Comparison of ENCODE assay signal across 18 cellular contexts in genomic region chr11:66123902-66124301, GRCh38. TPM values are rescaled to one million over a fixed set of nuclear protein-coding genes. Genes with fewer than 3 reads are reported as not detected.
DNase-seq lines count a peak whose midpoint lies in the region; ATAC-seq, FAIRE-seq and TF ChIP-seq lines count a peak whose summit lies in the region.
"Had no signal": no experiment of that assay in that cellular context is flagged by ENCODE, and none has a peak within 500 bp of the region (broad histone marks: within the 10 kb centered on the region; RNA-seq: fewer than 3 reads in every experiment).

No MANE protein-coding gene starts in this region.

- H3K4me1 ChIP-seq in ACC112 (ENCODE audit: control insufficient read depth, insufficient read depth, low read length, unreplicated experiment) (peaks cover 57% of the 10 kb centered on the region), PC-9 (replicated peaks; ENCODE audit: insufficient read depth) (peaks cover 50% of the 10 kb centered on the region), keratinocyte (ENCODE audit: control insufficient read depth, extremely low read depth, insufficient read depth, low read length) (peaks cover 56% of the 10 kb centered on the region), vagina (peaks cover 46% of the 10 kb centered on the region)
- peaks cover 67% of the 10 kb centered on the region for H3K4me1 ChIP-seq in CD4-positive, CD25-positive, alpha-beta regulatory T cell (ENCODE audit: control insufficient read depth, insufficient read depth, low read length, poor library complexity, severe bottlenecking)

- H3K4me2 ChIP-seq in PC-9 (peak overlapping the region; percentile 55), keratinocyte (ENCODE audit: control insufficient read depth, extremely low read depth, insufficient read depth, low read depth, low read length) (no peak overlapping the region)

- no peaks in the 10 kb centered on the region for H3K27me3 ChIP-seq in ACC112 (ENCODE audit: insufficient read depth, low read length)
- no peaks in the 10 kb centered on the region for H3K27me3 ChIP-seq in CD4-positive, CD25-positive, alpha-beta regulatory T cell (ENCODE audit: control insufficient read depth, insufficient read depth, low read length)
- H3K27me3 ChIP-seq in PC-9 (ENCODE audit: insufficient read depth, low read depth) = no peaks in the 10 kb centered on the region
- no peaks in the 10 kb centered on the region for H3K27me3 ChIP-seq in keratinocyte (ENCODE audit: control insufficient read depth, extremely low read depth, insufficient read depth, low read length)
- no peaks in the 10 kb centered on the region for H3K27me3 ChIP-seq in vagina
- H3K27me3 ChIP-seq: Peyer's patch had no signal

- peaks cover 44% of the 10 kb centered on the region for H3F3A ChIP-seq in PC-9 (ENCODE audit: insufficient read depth, low read depth)

- no peak for TF ChIP-seq POLR2A in vagina (IDR thresholded peaks at IDR 0.05)

- no peak for ATAC-seq in CD4-positive, CD25-positive, alpha-beta regulatory T cell (ENCODE audit: low read depth in 2 of 2)

- CTCF ChIA-PET in PC-9 (lab: Charles Lee) = interaction anchor here (1.0 kb wide), 1 partner anchor 19 kb away, joined by 5 read pairs; no protein-coding TSS in a partner anchor

- no peak for FAIRE-seq in keratinocyte (lab: Jason Lieb, UNC)
- FAIRE-seq: GM19239, islet of Langerhans had no signal

- no TSS peak for BruUV-seq in PC-9 (replicated peaks; lab: Mats Ljungman, UMichigan)

- no peaks in the 10 kb centered on the region for H3K27me3 Mint-ChIP-seq in CD4-positive, CD25-positive, alpha-beta regulatory T cell
- H3K27me3 Mint-ChIP-seq: CD8-positive, alpha-beta memory T cell had no signal

- peak overlapping the region; percentile 23 to 89 (median 85) for H3K27ac Mint-ChIP-seq in CD4-positive, CD25-positive, alpha-beta regulatory T cell

- peaks cover 2% of the 10 kb centered on the region for H3K9me1 ChIP-seq in keratinocyte (ENCODE audit: control insufficient read depth, extremely low read depth, insufficient read depth, low read length)

- H4K20me1 ChIP-seq in PC-9 (ENCODE audit: insufficient read depth) (no peaks in the 10 kb centered on the region), keratinocyte (ENCODE audit: control insufficient read depth, extremely low read depth, insufficient read depth, low read length) (no peaks in the 10 kb centered on the region)

- DNase-seq in CD4-positive, CD25-positive, alpha-beta regulatory T cell = no peak
- DNase-seq in PC-9 (no peak), keratinocyte (ENCODE audit: low read depth, low spot score) (no peak), nucleus accumbens (lab: John Stamatoyannopoulos, UW) (no peak), vagina (ENCODE audit: extremely low spot score in 2 of 2) (no peak), cerebellum (ENCODE audit: low spot score) (no peak), GF-D8 (lab: John Stamatoyannopoulos, UW) (no peak)
- DNase-seq: activated CD4-positive, CD25-positive, alpha-beta regulatory T cell; activated CD8-positive, alpha-beta memory T cell treated with anti-CD3 and anti-CD28 coated beads, Interleukin-2, amount 50 U/mL, for 4 hours; CD8-positive, alpha-beta memory T cell; erythroblast; glutamatergic neuron; NCI-H146; NCI-H526; Peyer's patch had no signal

- no peaks in the 10 kb centered on the region for H3K9me2 ChIP-seq in PC-9 (ENCODE audit: insufficient read depth)

- POLR2A ChIA-PET in PC-9 (lab: Charles Lee; ENCODE audit: unreplicated experiment) = interaction anchor here (0.6 to 0.9 kb wide), 2 partner anchors 184 to 1247 kb away, joined by 8 read pairs; no protein-coding TSS in a partner anchor

- no peak overlapping the region for H2AFZ ChIP-seq in ACC112 (ENCODE audit: low read length, unreplicated experiment)
- H2AFZ ChIP-seq in PC-9 = no peak overlapping the region
- H2AFZ ChIP-seq in keratinocyte (ENCODE audit: control insufficient read depth, low read length) = no peak overlapping the region

- H3K9ac ChIP-seq in keratinocyte (ENCODE audit: control insufficient read depth, extremely low read depth, insufficient read depth, low read length) = no peak overlapping the region

- H3K9me3 Mint-ChIP-seq in CD4-positive, CD25-positive, alpha-beta regulatory T cell = no peaks in the 10 kb centered on the region
- H3K9me3 Mint-ChIP-seq: CD8-positive, alpha-beta memory T cell had no signal

- TF ChIP-seq CTCF in PC-9 (conservative IDR thresholded peaks at IDR 0.05) (no peak), keratinocyte (optimal IDR thresholded peaks at IDR 0.05 in 1 of 3, IDR thresholded peaks at IDR 0.05 in 1 of 3, conservative IDR thresholded peaks at IDR 0.05 in 1 of 3; ENCODE audit: extremely low read depth in 1 of 3, insufficient read depth in 2 of 3, low read length in 3 of 3) (no peak), vagina (IDR thresholded peaks at IDR 0.05) (no peak)

- no peaks in the 10 kb centered on the region for H3K36me3 ChIP-seq in ACC112 (ENCODE audit: insufficient read depth, low read length)
- H3K36me3 ChIP-seq in CD4-positive, CD25-positive, alpha-beta regulatory T cell (ENCODE audit: control insufficient read depth, insufficient read depth, low read length) = no peaks in the 10 kb centered on the region
- no peaks in the 10 kb centered on the region for H3K36me3 ChIP-seq in PC-9 (ENCODE audit: low read depth)
- H3K36me3 ChIP-seq in keratinocyte (ENCODE audit: control insufficient read depth in 2 of 2, extremely low read depth in 1 of 2, insufficient read depth in 2 of 2, low read length in 2 of 2) = no peaks in the 10 kb centered on the region
- no peaks in the 10 kb centered on the region for H3K36me3 ChIP-seq in vagina
- H3K36me3 ChIP-seq: Peyer's patch had no signal

- H3K9me3 ChIP-seq in CD4-positive, CD25-positive, alpha-beta regulatory T cell (ENCODE audit: control insufficient read depth in 2 of 2, low read length in 2 of 2) = no peaks in the 10 kb centered on the region
- H3K9me3 ChIP-seq in PC-9 (ENCODE audit: insufficient read depth, low read depth) (no peaks in the 10 kb centered on the region), keratinocyte (ENCODE audit: control insufficient read depth, low read depth, low read length) (no peaks in the 10 kb centered on the region), vagina (no peaks in the 10 kb centered on the region)
- H3K9me3 ChIP-seq: Peyer's patch had no signal

- H3K79me2 ChIP-seq in ACC112 (ENCODE audit: control insufficient read depth, insufficient read depth, low read length, unreplicated experiment) (peaks cover 63% of the 10 kb centered on the region), PC-9 (ENCODE audit: low read depth) (peaks cover 43% of the 10 kb centered on the region), keratinocyte (ENCODE audit: control insufficient read depth, insufficient read depth, low read length) (peaks cover 28% of the 10 kb centered on the region)

- no peaks in the 10 kb centered on the region for H3K36me3 Mint-ChIP-seq in CD4-positive, CD25-positive, alpha-beta regulatory T cell

- dilution Hi-C loops in keratinocyte (cut with MboI; ENCODE audit: extremely low pct_ligation_motif_present, low sequenced_read_pairs) = no loop called here

- intact Hi-C loops in PC-9 (cut with micrococcal nuclease; ENCODE audit: unreplicated experiment) (loop anchor here (2.0 kb wide), 1 partner anchor 43 kb away; no protein-coding TSS in a partner anchor), vagina (cut with DNase I) (no loop called here)

- peak overlapping the region in 1 of 4 donors; percentile 57 for H3K4me3 Mint-ChIP-seq in CD4-positive, CD25-positive, alpha-beta regulatory T cell
- H3K4me3 Mint-ChIP-seq: CD8-positive, alpha-beta memory T cell had no signal

- H3K4me3 ChIP-seq in ACC112 (ENCODE audit: low read depth, low read length) (no peak overlapping the region), PC-9 (no peak overlapping the region), keratinocyte (ENCODE audit: control insufficient read depth in 2 of 3, extremely low read depth in 1 of 3, insufficient read depth in 2 of 3, low read depth in 1 of 3, low read length in 3 of 3) (no peak overlapping the region), vagina (no peak overlapping the region)
- H3K4me3 ChIP-seq in CD4-positive, CD25-positive, alpha-beta regulatory T cell (ENCODE audit: low read depth, low read length) = no peak overlapping the region
- H3K4me3 ChIP-seq: Peyer's patch had no signal

- H3K27ac ChIP-seq in ACC112 (ENCODE audit: low read depth, low read length) = peak overlapping the region; percentile 69
- H3K27ac ChIP-seq in CD4-positive, CD25-positive, alpha-beta regulatory T cell (ENCODE audit: insufficient read depth, low read length, poor library complexity, severe bottlenecking) = no peak overlapping the region
- H3K27ac ChIP-seq in PC-9 = peak overlapping the region; percentile 52
- H3K27ac ChIP-seq in keratinocyte (ENCODE audit: control insufficient read depth, insufficient read depth, low read length) = peak overlapping the region; percentile 73
- H3K27ac ChIP-seq in vagina = no peak overlapping the region
- H3K27ac ChIP-seq: Peyer's patch had no signal

- H3K4me1 Mint-ChIP-seq in CD4-positive, CD25-positive, alpha-beta regulatory T cell = peaks cover 73 to 90% (median 77%) of the 10 kb centered on the region in 4 donors

RNA-seq across cellular contexts. Expression of gene PACS1, which starts 53.8 kb away (rescaled TPM):
- total RNA-seq in CD4-positive, CD25-positive, alpha-beta regulatory T cell = 306 TPM
- polyA plus RNA-seq in CD4-positive, CD25-positive, alpha-beta regulatory T cell = 10 to 100 TPM; 43.8 to 57.8 (median 47.1) TPM
- total RNA-seq in PC-9 (2021) = 100 and 102 TPM in 2 replicates
- polyA plus RNA-seq in keratinocyte = 10.0 to 28.4 TPM (median 14.9 TPM) in 3 replicates
- 16.8 TPM for polyA plus RNA-seq in keratinocyte (2011; ENCODE audit: low read depth)
- 29.3 and 37.5 TPM in 2 replicates for polyA plus RNA-seq in keratinocyte (2011; cell fraction: cytosol; rRNA removed)
- polyA plus RNA-seq in keratinocyte (2011; cell fraction: nucleus; rRNA removed) = 37.5 and 40.4 TPM in 2 replicates
- polyA plus RNA-seq in keratinocyte (2012; ENCODE audit: low replicate concordance) = 13.9 and 37.6 TPM in 2 replicates
- polyA minus RNA-seq in keratinocyte = 31.0 to 109 TPM (median 49.4 TPM) in 3 replicates
- 54.3 TPM for polyA minus RNA-seq in keratinocyte (2011; cell fraction: cytosol; rRNA and poly(A)+ RNA removed)
- 38.6 and 61.4 TPM in 2 replicates for polyA minus RNA-seq in keratinocyte (2011; cell fraction: nucleus; rRNA and poly(A)+ RNA removed)
- total RNA-seq in vagina = 66.0 TPM
- 56.7 TPM for total RNA-seq in cerebellum

Comparison
In these comparisons a context has a peak if more than half of its experiments do, and no peak if none do; other contexts are left out.
1. H3K27ac ChIP-seq: peak in ACC112 (single experiment), PC-9 (single experiment) and keratinocyte (single experiment); none in CD4-positive, CD25-positive, alpha-beta regulatory T cell (single experiment) and vagina (single experiment).